In genomic region chr15:31325976-31326728, GRCh38 we compare ENCODE assay signal across 8 cellular contexts. TPM values are rescaled to one million over a fixed set of nuclear protein-coding genes. Genes with fewer than 3 reads are reported as not detected.
DNase-seq lines count a peak whose midpoint lies in the region; ATAC-seq and TF ChIP-seq lines count a peak whose summit lies in the region.

No MANE protein-coding gene starts in this region.

- DNase-seq in DMS53 treated with DMSO at 0.1 percent for 48 hours (lab: John Stamatoyannopoulos, UW; ENCODE audit: unreplicated experiment) (peak; percentile 85), Panc1 (ENCODE audit: low read depth, low spot score) (peak; percentile 80), esophagus muscularis mucosa (ENCODE audit: extremely low spot score) (peak; percentile 100)
- DNase-seq in activated T-cell treated with anti-CD3 and anti-CD28 coated beads, Interleukin-2, amount 50 U/mL, for 72 hours, result peak; percentile 99 to 100
- peak; percentile 100 for DNase-seq in stimulated activated CD8-positive, alpha-beta memory T cell treated with anti-CD3 and anti-CD28 coated beads, Interleukin-4, amount 100 ng/mL, for 48 hours

- no CpG with 5 or more reads among the region's 99 CpGs for WGBS in esophagus muscularis mucosa

- no peak for TF ChIP-seq CTCF in Panc1 (IDR thresholded peaks at IDR 0.05)
- TF ChIP-seq CTCF in esophagus muscularis mucosa (IDR thresholded peaks at IDR 0.05), result no peak

- peaks cover 9 to 16% of the 10 kb centered on the region in 2 donors for H3K36me3 Mint-ChIP-seq in activated T-cell treated with anti-CD3 and anti-CD28 coated beads, Interleukin-2, amount 50 U/mL, for 72 hours (ENCODE audit: insufficient read depth in 2 of 2)

- H3K9ac ChIP-seq in muscle layer of colon (ENCODE audit: low read length), result peak overlapping the region; percentile 49

- H3K9me3 ChIP-seq in Panc1 (ENCODE audit: control insufficient read depth, insufficient read depth, low read depth, low read length) (no peaks in the 10 kb centered on the region), esophagus muscularis mucosa (no peaks in the 10 kb centered on the region), muscle layer of colon (ENCODE audit: low read length) (no peaks in the 10 kb centered on the region)

- peak overlapping the region; percentile 80 to 91 for H3K4me3 Mint-ChIP-seq in activated T-cell treated with anti-CD3 and anti-CD28 coated beads, Interleukin-2, amount 50 U/mL, for 72 hours

- H3K27me3 ChIP-seq in Panc1 (ENCODE audit: control insufficient read depth, insufficient read depth, low read length), result no peaks in the 10 kb centered on the region
- H3K27me3 ChIP-seq in esophagus muscularis mucosa, result no peaks in the 10 kb centered on the region
- H3K27me3 ChIP-seq in muscle layer of colon (ENCODE audit: control insufficient read depth in 1 of 2, insufficient read depth in 2 of 2, low read length in 2 of 2), result no peaks in the 10 kb centered on the region

- ATAC-seq in GM21717 (IDR thresholded peaks at IDR 0.05; ENCODE audit: unreplicated experiment) (peak; percentile 53), Panc1 (peak; percentile 91)
- ATAC-seq in activated T-cell treated with anti-CD3 and anti-CD28 coated beads, Interleukin-2, amount 50 U/mL, for 72 hours (replicated peaks in 1 of 2), result peak; percentile 82

- peaks cover 16% of the 10 kb centered on the region for H3K4me1 ChIP-seq in Panc1 (ENCODE audit: control insufficient read depth, insufficient read depth, low read length)
- H3K4me1 ChIP-seq in esophagus muscularis mucosa, result peaks cover 37 to 42% (median 41%) of the 10 kb centered on the region in 4 donors
- H3K4me1 ChIP-seq in muscle layer of colon (ENCODE audit: insufficient read depth, low read length), result peaks cover 10% of the 10 kb centered on the region

- H3K4me1 Mint-ChIP-seq in activated T-cell treated with anti-CD3 and anti-CD28 coated beads, Interleukin-2, amount 50 U/mL, for 72 hours (ENCODE audit: low read depth), result peaks cover 51% of the 10 kb centered on the region

- TF ChIP-seq POLR2A in esophagus muscularis mucosa (IDR thresholded peaks at IDR 0.05; ENCODE audit: low read depth), result peak; percentile 94

- no peak for TF ChIP-seq RAD21 in Ishikawa (IDR thresholded peaks at IDR 0.05; ENCODE audit: low read depth)

- no peaks in the 10 kb centered on the region for H3K27me3 Mint-ChIP-seq in activated T-cell treated with anti-CD3 and anti-CD28 coated beads, Interleukin-2, amount 50 U/mL, for 72 hours (ENCODE audit: low read depth)

- CTCF ChIA-PET in Panc1 (lab: Charles Lee), result interaction anchor here (0.6 kb wide), 1 partner anchor 80 kb away, joined by 12 read pairs; no protein-coding TSS in a partner anchor

- H3K9me3 Mint-ChIP-seq in activated T-cell treated with anti-CD3 and anti-CD28 coated beads, Interleukin-2, amount 50 U/mL, for 72 hours, result peaks cover 0 to 4% of the 10 kb centered on the region in 2 donors

- peak overlapping the region; percentile 3 for H3K27ac Mint-ChIP-seq in activated T-cell treated with anti-CD3 and anti-CD28 coated beads, Interleukin-2, amount 50 U/mL, for 72 hours

- H3K27ac ChIP-seq in Panc1 (ENCODE audit: low read length) (peak overlapping the region; percentile 52; the same call in 1 of the 2 replicates), esophagus muscularis mucosa (replicated peaks in 1 of 4) (peak overlapping the region; percentile 98 to 100 (median 100)), muscle layer of colon (ENCODE audit: low read depth, low read length) (peak overlapping the region; percentile 98)

- BruUV-seq in Panc1 (replicated peaks; lab: Mats Ljungman, UMichigan), result no TSS peak

- peak overlapping the region; percentile 58 to 79 for H3K4me3 ChIP-seq in Panc1 (ENCODE audit: low read depth in 2 of 2, low read length in 2 of 2)
- peak overlapping the region; percentile 83 to 96 (median 92) for H3K4me3 ChIP-seq in esophagus muscularis mucosa
- peak overlapping the region; percentile 69 to 81 for H3K4me3 ChIP-seq in muscle layer of colon (ENCODE audit: low read depth in 1 of 2, low read length in 2 of 2)

- POLR2A ChIA-PET in Panc1 (lab: Charles Lee), result interaction anchor here (0.6 to 0.7 kb wide), 2 partner anchors 17 to 87 kb away, joined by 3 to 4 read pairs; no protein-coding TSS in a partner anchor

- in situ Hi-C loops in Panc1 (cut with HindIII; ENCODE audit: low pct_unique_long_range_greater_than_20kb, low sequenced_read_pairs), result no loop called here

- intact Hi-C loops in Panc1 (cut with micrococcal nuclease; ENCODE audit: unreplicated experiment), result loop anchor here (10.0 kb wide), 1 partner anchor 111 kb away; no protein-coding TSS in a partner anchor
- intact Hi-C loops in esophagus muscularis mucosa (cut with DNase I), result loop anchor here (1.0 to 5.0 kb wide), 5 partner anchors 69 to 165 kb away; no protein-coding TSS in a partner anchor

- TF ChIP-seq EP300 in Ishikawa (IDR thresholded peaks at IDR 0.05; ENCODE audit: borderline replicate concordance) (no peak; the same call in 1 of the 2 replicates), esophagus muscularis mucosa (IDR thresholded peaks at IDR 0.05) (no peak)

- H3K36me3 ChIP-seq in Panc1 (ENCODE audit: control insufficient read depth, insufficient read depth, low read length), result no peaks in the 10 kb centered on the region
- H3K36me3 ChIP-seq in esophagus muscularis mucosa, result no peaks in the 10 kb centered on the region
- no peaks in the 10 kb centered on the region for H3K36me3 ChIP-seq in muscle layer of colon (ENCODE audit: insufficient read depth, low read length)

TF ChIP-seq in Ishikawa, 13 proteins besides CTCF, POLR2A, EP300 and RAD21:
- TF ChIP-seq ZBTB7A (IDR thresholded peaks at IDR 0.05; ENCODE audit: low read depth) (peak; percentile 46), CREB1 (IDR thresholded peaks at IDR 0.05; ENCODE audit: low read depth) (peak; percentile 57; the same call in 1 of the 2 replicates), EGR1 (IDR thresholded peaks at IDR 0.05) (peak; percentile 96), TAF1 (IDR thresholded peaks at IDR 0.05; ENCODE audit: low read depth) (peak; percentile 75; the same call in 1 of the 2 replicates), USF1 (IDR thresholded peaks at IDR 0.05) (peak; percentile 25; the same call in 1 of the 2 replicates), CEBPB (IDR thresholded peaks at IDR 0.05) (no peak), TCF12 (IDR thresholded peaks at IDR 0.05; ENCODE audit: low read depth) (peak; percentile 64), REST (IDR thresholded peaks at IDR 0.05; ENCODE audit: low read depth) (no peak), MAX (IDR thresholded peaks at IDR 0.05) (0 out of 2 replicates have a peak, but pooled peaks have one; percentile 32), YY1 (IDR thresholded peaks at IDR 0.05; ENCODE audit: low read depth) (no peak; the same call in 1 of the 2 replicates), TEAD4 (IDR thresholded peaks at IDR 0.05) (no peak), FOXM1 (IDR thresholded peaks at IDR 0.05; ENCODE audit: borderline replicate concordance, low read depth) (no peak), NFIC (IDR thresholded peaks at IDR 0.05) (peak; percentile 9; the same call in 1 of the 2 replicates)

RNA-seq across cellular contexts. Expression of gene KLF13, which starts 0.5 kb away (rescaled TPM):
- 78.6 TPM for total RNA-seq in Panc1 (2021; ENCODE audit: unreplicated experiment)
- polyA plus RNA-seq in Panc1 (2012; ENCODE audit: insufficient read length), result 91.5 TPM
- total RNA-seq in activated T-cell treated with anti-CD3 and anti-CD28 coated beads, Interleukin-2, amount 50 U/mL, for 72 hours, result 100 to 1,000 TPM; 260 to 273 TPM
- 100 to 1,000 TPM in 1 of 4 donors, 10 to 100 TPM in 3; 57.3 to 109 (median 74.2) TPM for total RNA-seq in esophagus muscularis mucosa

Comparison
In these comparisons a context has a peak if more than half of its experiments do, and no peak if none do; other contexts are left out.
1. Peak in every context shown above with its lines: DNase-seq, ATAC-seq, H3K4me3 ChIP-seq and H3K27ac ChIP-seq.